In genomic region chr14:22981090-22982012, GRCh38 we compare ENCODE assay signal across 8 cellular contexts. TPM values are rescaled to one million over a fixed set of nuclear protein-coding genes. Genes with fewer than 3 reads are reported as not detected.
DNase-seq lines count a peak whose midpoint lies in the region; ATAC-seq, FAIRE-seq and TF ChIP-seq lines count a peak whose summit lies in the region.

No MANE protein-coding gene starts in this region.

- no TSS peak for BruUV-seq in K562 (replicated peaks; lab: Mats Ljungman, UMichigan)

- TF ChIP-seq CTCF in K562 (IDR thresholded peaks at IDR 0.05 in 2 of 3, conservative IDR thresholded peaks at IDR 0.05 in 1 of 3; ENCODE audit: insufficient read depth in 2 of 3, low read depth in 1 of 3, low read length in 3 of 3) (no peak), stomach (IDR thresholded peaks at IDR 0.05) (no peak)

- peaks cover 39% of the 10 kb centered on the region for H3K4me1 ChIP-seq in ACC112 (ENCODE audit: control insufficient read depth, insufficient read depth, low read length, unreplicated experiment)
- H3K4me1 ChIP-seq in K562 (replicated peaks in 1 of 2; ENCODE audit: control insufficient read depth in 2 of 2, insufficient read depth in 2 of 2, low read length in 2 of 2) = peaks cover 26 to 44% of the 10 kb centered on the region in 2 experiments
- peaks cover 41 to 73% (median 70%) of the 10 kb centered on the region in 4 donors for H3K4me1 ChIP-seq in stomach

- peak overlapping the region; percentile 85 for H3K4me3 ChIP-seq in ACC112 (ENCODE audit: low read depth, low read length)
- H3K4me3 ChIP-seq in K562 = no peak overlapping the region
- H3K4me3 ChIP-seq in stomach = peak overlapping the region; percentile 70 to 78 (median 72)

- CTCF ChIA-PET in K562 (lab: Yijun Ruan, JAX; ENCODE audit: low intra/inter-chr PET ratio) = interaction anchor here (0.6 to 2.3 kb wide), 2 partner anchors 8 to 161 kb away, joined by 3 to 22 read pairs; no protein-coding TSS in a partner anchor

- WGBS in K562 (ENCODE audit: insufficient coverage, low coverage, missing lambda C conversion rate) = 99% methylated on average over 29 of the region's 91 CpGs
- 2 to 8% (median 4%) methylated on average over 49 to 91 of the region's 91 CpGs for WGBS in stomach, 5 donors

- in situ Hi-C loops in K562 (cut with MboI) = loop anchor here (5.0 kb wide), 1 partner anchor 49 kb away; no protein-coding TSS in a partner anchor

- H3K4me3 Mint-ChIP-seq in stimulated activated memory B cell treated with anti-CD40 and anti-IgM and Interleukin-4, amounts not matched to agents 10 μg/mL and 1 μg/mL and 100 μg/mL, for 72 hours = no peak overlapping the region

- H3K36me3 ChIP-seq in ACC112 (ENCODE audit: insufficient read depth, low read length) (no peaks in the 10 kb centered on the region), K562 (ENCODE audit: control insufficient read depth, insufficient read depth, low read length) (peaks cover 3% of the 10 kb centered on the region; the same call in 2 of the 3 replicates), stomach (no peaks in the 10 kb centered on the region)

- POLR2A ChIA-PET in K562 (lab: Yijun Ruan, JAX) = interaction anchor here (1.0 to 1.5 kb wide), 2 partner anchors 14 to 78 kb away, joined by 4 read pairs; no protein-coding TSS in a partner anchor

- no peak overlapping the region for H3K4me2 ChIP-seq in K562 (ENCODE audit: insufficient read depth, low read length)

- H4K20me1 ChIP-seq in K562 (replicated peaks; ENCODE audit: control insufficient read depth, insufficient read depth, low read length) = no peaks in the 10 kb centered on the region

- TF ChIP-seq RAD21 in K562 (CRISPR knock-in tag; conservative IDR thresholded peaks at IDR 0.05 in 1 of 2, IDR thresholded peaks at IDR 0.05 in 1 of 2) = no peak

- ATAC-seq in K562 (no peak), left colon (peak; percentile 4)
- no peak for ATAC-seq in stimulated activated memory B cell treated with anti-CD40 and anti-IgM and Interleukin-4, amounts not matched to agents 10 μg/mL and 1 μg/mL and 100 μg/mL, for 72 hours

- DNase-seq in HuH-7.5 (ENCODE audit: low spot score) (peak; percentile 42), K562 (ENCODE audit: extremely low read depth in 1 of 4, low spot score in 3 of 4) (no peak), left colon (no peak), stomach (no peak), SHP77 treated with DMSO at 0.1 percent for 48 hours (lab: John Stamatoyannopoulos, UW) (no peak), NCI-H1105 treated with DMSO at 0.1 percent for 48 hours (lab: John Stamatoyannopoulos, UW) (no peak)

- H3K79me2 ChIP-seq in ACC112 (ENCODE audit: control insufficient read depth, insufficient read depth, low read length, unreplicated experiment) (peaks cover 57% of the 10 kb centered on the region), K562 (ENCODE audit: control insufficient read depth, insufficient read depth, low read length) (no peaks in the 10 kb centered on the region)

- H3K27me3 ChIP-seq in ACC112 (ENCODE audit: insufficient read depth, low read length) (no peaks in the 10 kb centered on the region), K562 (ENCODE audit: control insufficient read depth in 2 of 2, insufficient read depth in 2 of 2, low read length in 2 of 2) (no peaks in the 10 kb centered on the region), stomach (peaks cover 0 to 25% (median 14%) of the 10 kb centered on the region in 3 donors)

- peaks cover 24% of the 10 kb centered on the region for H3K27me3 Mint-ChIP-seq in stimulated activated memory B cell treated with anti-CD40 and anti-IgM and Interleukin-4, amounts not matched to agents 10 μg/mL and 1 μg/mL and 100 μg/mL, for 72 hours

- H3K9ac ChIP-seq in K562 (ENCODE audit: insufficient read depth in 1 of 2, low read depth in 2 of 2, low read length in 2 of 2) = no peak overlapping the region

- TF ChIP-seq EP300 in K562 (IDR thresholded peaks at IDR 0.05; ENCODE audit: low read length) (no peak), stomach (IDR thresholded peaks at IDR 0.05) (no peak)

- no peak overlapping the region for H2AFZ ChIP-seq in ACC112 (ENCODE audit: low read length, unreplicated experiment)
- H2AFZ ChIP-seq in K562 (ENCODE audit: low read depth, low read length) = no peak overlapping the region

- intact Hi-C loops in K562 (cut with micrococcal nuclease) (no loop called here), left colon (cut with DNase I, micrococcal nuclease) (no loop called here), stomach (cut with DNase I; ENCODE audit: low total_unique reads) (no loop called here)

- H3K27ac Mint-ChIP-seq in stimulated activated memory B cell treated with anti-CD40 and anti-IgM and Interleukin-4, amounts not matched to agents 10 μg/mL and 1 μg/mL and 100 μg/mL, for 72 hours = no peak overlapping the region

- H3K9me3 ChIP-seq in K562 (replicated peaks; ENCODE audit: control insufficient read depth, insufficient read depth, low read depth, low read length) = no peaks in the 10 kb centered on the region
- no peaks in the 10 kb centered on the region for H3K9me3 ChIP-seq in stomach

- FAIRE-seq in K562 (lab: Jason Lieb, UNC) = no peak

- TF ChIP-seq POLR2A in K562 (conservative IDR thresholded peaks at IDR 0.05) (no peak), stomach (IDR thresholded peaks at IDR 0.05) (no peak)

- H3K9me3 Mint-ChIP-seq in stimulated activated memory B cell treated with anti-CD40 and anti-IgM and Interleukin-4, amounts not matched to agents 10 μg/mL and 1 μg/mL and 100 μg/mL, for 72 hours = no peaks in the 10 kb centered on the region

- peak overlapping the region; percentile 68 for H3K27ac ChIP-seq in ACC112 (ENCODE audit: low read depth, low read length)
- H3K27ac ChIP-seq in K562 (ENCODE audit: extremely low read depth, low read depth, low read length) = no peak overlapping the region
- peak overlapping the region; percentile 76 to 88 (median 78) for H3K27ac ChIP-seq in stomach

- H3K4me1 Mint-ChIP-seq in stimulated activated memory B cell treated with anti-CD40 and anti-IgM and Interleukin-4, amounts not matched to agents 10 μg/mL and 1 μg/mL and 100 μg/mL, for 72 hours = peaks cover 12% of the 10 kb centered on the region

- no peaks in the 10 kb centered on the region for H3K36me3 Mint-ChIP-seq in stimulated activated memory B cell treated with anti-CD40 and anti-IgM and Interleukin-4, amounts not matched to agents 10 μg/mL and 1 μg/mL and 100 μg/mL, for 72 hours

- no peaks in the 10 kb centered on the region for H3K9me1 ChIP-seq in K562 (ENCODE audit: control insufficient read depth, insufficient read depth, low read length)

RNA-seq across cellular contexts. Expression of gene AJUBA, which starts 1.0 kb away (rescaled TPM):
- total RNA-seq in K562 (2011; cell fraction: chromatin; rRNA removed; ENCODE audit: low replicate concordance) = 12.8 and 18.9 TPM in 2 replicates
- 9.2 and 10.0 TPM in 2 replicates for total RNA-seq in K562 (2011; cell fraction: nucleolus; rRNA removed)
- 10.9 and 18.6 TPM in 2 replicates for total RNA-seq in K562 (2011; cell fraction: nucleoplasm; rRNA removed)
- 3.3 and 5.3 TPM in 2 replicates for total RNA-seq in K562 (2014; rRNA removed)
- 3.1 and 3.2 TPM in 2 replicates for total RNA-seq in K562 (2014; rRNA removed; fragmentation: Illumina TruSeq; extraction: Trizol)
- 1.5 and 1.8 TPM in 2 replicates for total RNA-seq in K562 (2015; rRNA removed; fragmentation: Illumina TruSeq; extraction: Trizol)
- 2.9 and 4.3 TPM in 2 replicates for total RNA-seq in K562 (2021)
- polyA plus RNA-seq in K562 (2011; rRNA removed) = 4.7 and 6.4 TPM in 2 replicates
- 3.5 and 5.2 TPM in 2 replicates for polyA plus RNA-seq in K562 (2011; cell fraction: cytosol; rRNA removed)
- 7.3 and 10.0 TPM in 2 replicates for polyA plus RNA-seq in K562 (2011; cell fraction: nucleus; rRNA removed)
- polyA plus RNA-seq in K562 (2012) = 3.0 and 13.8 TPM in 2 replicates
- polyA plus RNA-seq in K562 (2014; fragmentation: Illumina TruSeq; extraction: Trizol) = 2.3 and 2.8 TPM in 2 replicates
- polyA plus RNA-seq in K562 (2014; fragmentation: Nextera tagmentation; extraction: Ambion mirVana) = 1 to 10 TPM in 1 of 2 experiments, under 1 TPM in 1; 0.73 to 1.6 TPM
- 2.0 and 2.2 TPM in 2 replicates for polyA plus RNA-seq in K562 (2014; rRNA removed)
- polyA minus RNA-seq in K562 (2011; rRNA and poly(A)+ RNA removed) = 10.0 and 10.6 TPM in 2 replicates
- 3.7 and 4.5 TPM in 2 replicates for polyA minus RNA-seq in K562 (2011; cell fraction: cytosol; rRNA and poly(A)+ RNA removed)
- polyA minus RNA-seq in K562 (2011; cell fraction: nucleus; rRNA and poly(A)+ RNA removed) = 4.7 and 9.6 TPM in 2 replicates
- total RNA-seq in left colon = 1 to 10 TPM; 1.4 to 4.1 TPM
- total RNA-seq in stomach = 10 to 100 TPM in 3 of 5 donors, 1 to 10 TPM in 1, not detected in 1; 3.1 to 13.3 (median 10.7) TPM
- polyA plus RNA-seq in stomach = 1 to 10 TPM; 1.5 to 6.9 (median 6.6) TPM

RNA-seq across cellular contexts. Expression of gene HAUS4, which starts 24.5 kb away (rescaled TPM):
- total RNA-seq in K562 (2011; cell fraction: chromatin; rRNA removed; ENCODE audit: low replicate concordance) = 69.7 and 91.7 TPM in 2 replicates
- total RNA-seq in K562 (2011; cell fraction: nucleolus; rRNA removed) = 49.2 and 58.2 TPM in 2 replicates
- 65.3 and 66.7 TPM in 2 replicates for total RNA-seq in K562 (2011; cell fraction: nucleoplasm; rRNA removed)
- 53.3 and 62.8 TPM in 2 replicates for total RNA-seq in K562 (2014; rRNA removed)
- 59.2 and 62.3 TPM in 2 replicates for total RNA-seq in K562 (2014; rRNA removed; fragmentation: Illumina TruSeq; extraction: Trizol)
- 44.1 and 49.2 TPM in 2 replicates for total RNA-seq in K562 (2015; rRNA removed; fragmentation: Illumina TruSeq; extraction: Trizol)
- total RNA-seq in K562 (2021) = 47.4 and 49.3 TPM in 2 replicates
- polyA plus RNA-seq in K562 (2011; rRNA removed) = 80.3 and 85.4 TPM in 2 replicates
- 34.3 and 50.3 TPM in 2 replicates for polyA plus RNA-seq in K562 (2011; cell fraction: cytosol; rRNA removed)
- 60.6 and 85.4 TPM in 2 replicates for polyA plus RNA-seq in K562 (2011; cell fraction: nucleus; rRNA removed)
- polyA plus RNA-seq in K562 (2012) = 43.0 and 99.2 TPM in 2 replicates
- 41.2 and 46.3 TPM in 2 replicates for polyA plus RNA-seq in K562 (2014; fragmentation: Illumina TruSeq; extraction: Trizol)
- 10 to 100 TPM; 12.5 to 13.0 TPM for polyA plus RNA-seq in K562 (2014; fragmentation: Nextera tagmentation; extraction: Ambion mirVana)
- 71.8 and 71.9 TPM in 2 replicates for polyA plus RNA-seq in K562 (2014; rRNA removed)
- polyA minus RNA-seq in K562 (2011; rRNA and poly(A)+ RNA removed) = 76.9 and 94.5 TPM in 2 replicates
- 27.2 and 28.9 TPM in 2 replicates for polyA minus RNA-seq in K562 (2011; cell fraction: cytosol; rRNA and poly(A)+ RNA removed)
- 28.1 and 36.3 TPM in 2 replicates for polyA minus RNA-seq in K562 (2011; cell fraction: nucleus; rRNA and poly(A)+ RNA removed)
- 10 to 100 TPM; 33.5 to 33.6 TPM for total RNA-seq in left colon
- total RNA-seq in stomach = 100 to 1,000 TPM in 1 of 5 donors, 10 to 100 TPM in 4; 38.5 to 121 (median 76.8) TPM
- 10 to 100 TPM; 28.1 to 38.8 (median 37.0) TPM for polyA plus RNA-seq in stomach

RNA-seq across cellular contexts. Expression of gene C14orf93, which starts 28.6 kb away (rescaled TPM):
- 17.1 and 22.1 TPM in 2 replicates for total RNA-seq in K562 (2011; cell fraction: chromatin; rRNA removed; ENCODE audit: low replicate concordance)
- 11.1 and 12.5 TPM in 2 replicates for total RNA-seq in K562 (2011; cell fraction: nucleolus; rRNA removed)
- 12.4 and 13.6 TPM in 2 replicates for total RNA-seq in K562 (2011; cell fraction: nucleoplasm; rRNA removed)
- total RNA-seq in K562 (2014; rRNA removed) (17.0 and 18.7 TPM in 2 replicates), K562 (2014; rRNA removed; fragmentation: Illumina TruSeq; extraction: Trizol) (11.1 and 12.9 TPM in 2 replicates), K562 (2015; rRNA removed; fragmentation: Illumina TruSeq; extraction: Trizol) (11.8 and 14.8 TPM in 2 replicates), K562 (2021) (15.9 and 16.1 TPM in 2 replicates), left colon (10 to 100 TPM; 11.9 to 13.2 TPM), stomach (10 to 100 TPM in 3 of 5 donors, 1 to 10 TPM in 1, not detected in 1; 5.0 to 29.1 (median 20.6) TPM)
- polyA plus RNA-seq in K562 (2011; rRNA removed) (20.4 and 23.1 TPM in 2 replicates), K562 (2014; fragmentation: Illumina TruSeq; extraction: Trizol) (22.0 and 26.3 TPM in 2 replicates), K562 (2014; fragmentation: Nextera tagmentation; extraction: Ambion mirVana) (1 to 10 TPM; 2.2 to 3.0 TPM), K562 (2014; rRNA removed) (22.4 and 24.3 TPM in 2 replicates), stomach (1 to 10 TPM; 6.8 to 8.6 (median 7.2) TPM)
- polyA plus RNA-seq in K562 (2011; cell fraction: cytosol; rRNA removed) = 24.5 and 29.4 TPM in 2 replicates
- polyA plus RNA-seq in K562 (2011; cell fraction: nucleus; rRNA removed) = 21.8 and 24.5 TPM in 2 replicates
- 11.8 and 23.7 TPM in 2 replicates for polyA plus RNA-seq in K562 (2012)
- polyA minus RNA-seq in K562 (2011; rRNA and poly(A)+ RNA removed) = 28.0 and 29.8 TPM in 2 replicates
- polyA minus RNA-seq in K562 (2011; cell fraction: cytosol; rRNA and poly(A)+ RNA removed) = 9.7 and 11.8 TPM in 2 replicates
- 5.3 and 7.0 TPM in 2 replicates for polyA minus RNA-seq in K562 (2011; cell fraction: nucleus; rRNA and poly(A)+ RNA removed)

RNA-seq across cellular contexts. Expression of gene PRMT5, which starts 52.2 kb away (rescaled TPM):
- 278 and 432 TPM in 2 replicates for total RNA-seq in K562 (2011; cell fraction: chromatin; rRNA removed; ENCODE audit: low replicate concordance)
- 251 and 313 TPM in 2 replicates for total RNA-seq in K562 (2011; cell fraction: nucleolus; rRNA removed)
- total RNA-seq in K562 (2011; cell fraction: nucleoplasm; rRNA removed) = 210 and 241 TPM in 2 replicates
- 123 and 171 TPM in 2 replicates for total RNA-seq in K562 (2014; rRNA removed)
- 222 and 228 TPM in 2 replicates for total RNA-seq in K562 (2014; rRNA removed; fragmentation: Illumina TruSeq; extraction: Trizol)
- 245 and 276 TPM in 2 replicates for total RNA-seq in K562 (2015; rRNA removed; fragmentation: Illumina TruSeq; extraction: Trizol)
- 246 and 247 TPM in 2 replicates for total RNA-seq in K562 (2021)
- 409 and 552 TPM in 2 replicates for polyA plus RNA-seq in K562 (2011; rRNA removed)
- polyA plus RNA-seq in K562 (2011; cell fraction: cytosol; rRNA removed) = 792 and 841 TPM in 2 replicates
- 583 and 596 TPM in 2 replicates for polyA plus RNA-seq in K562 (2011; cell fraction: nucleus; rRNA removed)
- polyA plus RNA-seq in K562 (2012) = 146 and 359 TPM in 2 replicates
- polyA plus RNA-seq in K562 (2014; fragmentation: Illumina TruSeq; extraction: Trizol) = 270 and 321 TPM in 2 replicates
- polyA plus RNA-seq in K562 (2014; fragmentation: Nextera tagmentation; extraction: Ambion mirVana) = 100 to 1,000 TPM; 114 to 155 TPM
- 216 and 257 TPM in 2 replicates for polyA plus RNA-seq in K562 (2014; rRNA removed)
- polyA minus RNA-seq in K562 (2011; rRNA and poly(A)+ RNA removed) = 300 and 519 TPM in 2 replicates
- 206 and 309 TPM in 2 replicates for polyA minus RNA-seq in K562 (2011; cell fraction: cytosol; rRNA and poly(A)+ RNA removed)
- 93.0 and 134 TPM in 2 replicates for polyA minus RNA-seq in K562 (2011; cell fraction: nucleus; rRNA and poly(A)+ RNA removed)
- total RNA-seq in left colon = 10 to 100 TPM; 40.5 to 63.9 TPM
- 10 to 100 TPM; 20.9 to 48.8 (median 36.2) TPM for total RNA-seq in stomach
- polyA plus RNA-seq in stomach = 10 to 100 TPM; 32.1 to 39.6 (median 38.0) TPM

RNA-seq across cellular contexts. Expression of gene PSMB5, which starts 53.3 kb away (rescaled TPM):
- total RNA-seq in K562 (2011; cell fraction: chromatin; rRNA removed; ENCODE audit: low replicate concordance) = 49.0 and 108 TPM in 2 replicates
- total RNA-seq in K562 (2011; cell fraction: nucleolus; rRNA removed) = 166 and 172 TPM in 2 replicates
- 110 and 115 TPM in 2 replicates for total RNA-seq in K562 (2011; cell fraction: nucleoplasm; rRNA removed)
- 279 and 297 TPM in 2 replicates for total RNA-seq in K562 (2014; rRNA removed)
- total RNA-seq in K562 (2014; rRNA removed; fragmentation: Illumina TruSeq; extraction: Trizol) = 204 and 223 TPM in 2 replicates
- 210 and 212 TPM in 2 replicates for total RNA-seq in K562 (2015; rRNA removed; fragmentation: Illumina TruSeq; extraction: Trizol)
- 198 and 218 TPM in 2 replicates for total RNA-seq in K562 (2021)
- polyA plus RNA-seq in K562 (2011; rRNA removed) = 273 and 285 TPM in 2 replicates
- polyA plus RNA-seq in K562 (2011; cell fraction: cytosol; rRNA removed) = 421 and 454 TPM in 2 replicates
- 100 and 125 TPM in 2 replicates for polyA plus RNA-seq in K562 (2011; cell fraction: nucleus; rRNA removed)
- 194 and 217 TPM in 2 replicates for polyA plus RNA-seq in K562 (2012)
- polyA plus RNA-seq in K562 (2014; fragmentation: Illumina TruSeq; extraction: Trizol) = 194 and 201 TPM in 2 replicates
- polyA plus RNA-seq in K562 (2014; fragmentation: Nextera tagmentation; extraction: Ambion mirVana) = 1,000 to 10,000 TPM; 1,679 to 1,870 TPM
- 249 and 269 TPM in 2 replicates for polyA plus RNA-seq in K562 (2014; rRNA removed)
- 242 and 304 TPM in 2 replicates for polyA minus RNA-seq in K562 (2011; rRNA and poly(A)+ RNA removed)
- 130 and 188 TPM in 2 replicates for polyA minus RNA-seq in K562 (2011; cell fraction: cytosol; rRNA and poly(A)+ RNA removed)
- polyA minus RNA-seq in K562 (2011; cell fraction: nucleus; rRNA and poly(A)+ RNA removed) = 61.7 and 82.4 TPM in 2 replicates
- 10 to 100 TPM; 77.9 to 80.6 TPM for total RNA-seq in left colon
- 100 to 1,000 TPM in 1 of 5 donors, 10 to 100 TPM in 4; 34.4 to 139 (median 54.6) TPM for total RNA-seq in stomach
- polyA plus RNA-seq in stomach = 100 to 1,000 TPM in 1 of 3 donors, 10 to 100 TPM in 2; 96.4 to 147 (median 98.6) TPM
